Comparison of ENCODE assay signal across 17 cellular contexts in the genomic region with DNA sequence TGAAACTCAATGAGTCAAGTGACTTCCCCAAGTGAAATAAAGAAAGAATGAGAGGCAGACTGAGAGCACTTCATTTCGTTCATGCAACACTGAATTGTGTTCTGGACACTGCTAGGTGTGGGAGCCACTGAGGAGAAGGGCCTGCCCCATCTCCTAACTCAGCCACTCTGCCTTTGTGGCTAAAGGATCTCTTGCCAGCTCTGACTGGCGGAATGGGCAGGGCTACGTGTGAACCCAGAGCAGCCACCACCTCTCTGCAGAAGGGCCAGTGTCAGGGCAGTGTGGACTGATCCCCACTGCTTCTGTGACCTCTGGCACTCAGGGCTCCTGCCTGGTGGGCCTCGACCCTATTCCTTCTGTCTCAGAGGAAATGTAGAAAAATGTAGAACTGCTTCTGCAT. TPM values are rescaled to one million over a fixed set of nuclear protein-coding genes. Genes with fewer than 3 reads are reported as not detected.
DNase-seq lines count a peak whose midpoint lies in the region; ATAC-seq and TF ChIP-seq lines count a peak whose summit lies in the region.
"Had no signal": no experiment of that assay in that cellular context is flagged by ENCODE, and none has a peak within 500 bp of the region (broad histone marks: within the 10 kb centered on the region; RNA-seq: fewer than 3 reads in every experiment).

No MANE protein-coding gene starts in this region.

- CTCF ChIA-PET in activated CD8-positive, alpha-beta memory T cell treated with anti-CD3 and anti-CD28 coated beads, Interleukin-2, amount 10 ng/mL, durations not matched to agents 7 days and 5 days (lab: Charles Lee): interaction anchor here (0.9 to 5.0 kb wide), 7 partner anchors 9 to 197 kb away, joined by 3 to 87 read pairs (median 23); a partner anchor contains a TSS

- H3K4me3 ChIP-seq in prostate gland: no peak overlapping the region

- no peak for TF ChIP-seq CTCF in prostate gland (IDR thresholded peaks at IDR 0.05)

- peaks cover 55% of the 10 kb centered on the region for H3K4me1 Mint-ChIP-seq in activated CD8-positive, alpha-beta memory T cell treated with anti-CD3 and anti-CD28 coated beads, Interleukin-2, amount 10 ng/mL, durations not matched to agents 7 days and 5 days
- peaks cover 79% of the 10 kb centered on the region for H3K4me1 Mint-ChIP-seq in activated naive CD8-positive, alpha-beta T cell treated with anti-CD3 and anti-CD28 coated beads, Interleukin-2, amount 50 U/mL, for 24 hours
- H3K4me1 Mint-ChIP-seq in natural killer cell treated with Interleukin-12 subunit alpha and Interleukin-12 subunit beta and Interleukin-15 and Interleukin-18, amount 100 ng/mL, for 72 hours (ENCODE audit: low read depth in 2 of 2): peaks cover 62 to 75% of the 10 kb centered on the region in 2 donors

- H3K9me3 ChIP-seq in KOPT-K1 (ENCODE audit: insufficient read depth, low read length, poor library complexity, severe bottlenecking) (no peaks in the 10 kb centered on the region), prostate gland (no peaks in the 10 kb centered on the region)

- peak overlapping the region; percentile 79 for H3K27ac Mint-ChIP-seq in activated CD8-positive, alpha-beta memory T cell treated with anti-CD3 and anti-CD28 coated beads, Interleukin-2, amount 10 ng/mL, durations not matched to agents 7 days and 5 days
- peak overlapping the region; percentile 78 for H3K27ac Mint-ChIP-seq in activated naive CD8-positive, alpha-beta T cell treated with anti-CD3 and anti-CD28 coated beads, Interleukin-2, amount 50 U/mL, for 24 hours
- H3K27ac Mint-ChIP-seq in natural killer cell treated with Interleukin-12 subunit alpha and Interleukin-12 subunit beta and Interleukin-15 and Interleukin-18, amount 100 ng/mL, for 72 hours: peak overlapping the region; percentile 95 to 98

- no peak for DNase-seq in activated CD8-positive, alpha-beta memory T cell treated with anti-CD3 and anti-CD28 coated beads, Interleukin-2, amount 10 ng/mL, durations not matched to agents 7 days and 5 days
- no peak for DNase-seq in activated CD8-positive, alpha-beta memory T cell treated with anti-CD3 and anti-CD28 coated beads for 24 hours
- DNase-seq in activated naive CD8-positive, alpha-beta T cell treated with anti-CD3 and anti-CD28 coated beads, Interleukin-2, amount 50 U/mL, for 24 hours: no peak
- DNase-seq in natural killer cell treated with Interleukin-12 subunit alpha and Interleukin-12 subunit beta and Interleukin-15 and Interleukin-18, amount 100 ng/mL, for 72 hours (ENCODE audit: low spot score): no peak
- no peak for DNase-seq in prostate gland (ENCODE audit: low spot score)
- DNase-seq in NCI-H2227 (lab: John Stamatoyannopoulos, UW; ENCODE audit: unreplicated experiment): no peak
- DNase-seq in NAMALWA (ENCODE audit: low spot score): no peak
- DNase-seq: CD4-positive, CD25-positive, alpha-beta regulatory T cell; DND-41; GDM1; NCI-H1092; NCI-H774; SIG-M5 had no signal

- H3K4me3 Mint-ChIP-seq in activated CD8-positive, alpha-beta memory T cell treated with anti-CD3 and anti-CD28 coated beads, Interleukin-2, amount 10 ng/mL, durations not matched to agents 7 days and 5 days: no peak overlapping the region
- H3K4me3 Mint-ChIP-seq in activated naive CD8-positive, alpha-beta T cell treated with anti-CD3 and anti-CD28 coated beads, Interleukin-2, amount 50 U/mL, for 24 hours: no peak overlapping the region
- peak overlapping the region; percentile 97 for H3K4me3 Mint-ChIP-seq in natural killer cell treated with Interleukin-12 subunit alpha and Interleukin-12 subunit beta and Interleukin-15 and Interleukin-18, amount 100 ng/mL, for 72 hours

- intact Hi-C loops in prostate gland (cut with DNase I): no loop called here

- H3K4me1 ChIP-seq in prostate gland (replicated peaks): no peaks in the 10 kb centered on the region

- H3K36me3 Mint-ChIP-seq in activated CD8-positive, alpha-beta memory T cell treated with anti-CD3 and anti-CD28 coated beads, Interleukin-2, amount 10 ng/mL, durations not matched to agents 7 days and 5 days: peaks cover 16% of the 10 kb centered on the region
- H3K36me3 Mint-ChIP-seq in activated naive CD8-positive, alpha-beta T cell treated with anti-CD3 and anti-CD28 coated beads, Interleukin-2, amount 50 U/mL, for 24 hours (ENCODE audit: low read depth): peaks cover 13% of the 10 kb centered on the region
- peaks cover 13% of the 10 kb centered on the region for H3K36me3 Mint-ChIP-seq in natural killer cell treated with Interleukin-12 subunit alpha and Interleukin-12 subunit beta and Interleukin-15 and Interleukin-18, amount 100 ng/mL, for 72 hours

- peak overlapping the region; percentile 57 for H3K27ac ChIP-seq in KOPT-K1 (ENCODE audit: low read depth, low read length, poor library complexity, severe bottlenecking)
- H3K27ac ChIP-seq in prostate gland: no peak overlapping the region

- TF ChIP-seq POLR2A in prostate gland (IDR thresholded peaks at IDR 0.05): no peak

- no peak for ATAC-seq in activated CD8-positive, alpha-beta memory T cell treated with anti-CD3 and anti-CD28 coated beads, Interleukin-2, amount 10 ng/mL, durations not matched to agents 7 days and 5 days
- ATAC-seq in activated naive CD8-positive, alpha-beta T cell treated with anti-CD3 and anti-CD28 coated beads, Interleukin-2, amount 50 U/mL, for 24 hours: no peak
- peak; percentile 70 to 73 for ATAC-seq in natural killer cell treated with Interleukin-12 subunit alpha and Interleukin-12 subunit beta and Interleukin-15 and Interleukin-18, amount 100 ng/mL, for 72 hours
- ATAC-seq: HCT116 had no signal

- H3K27me3 ChIP-seq in prostate gland (replicated peaks; ENCODE audit: insufficient read depth): no peaks in the 10 kb centered on the region

- no peaks in the 10 kb centered on the region for H3K9me3 Mint-ChIP-seq in activated CD8-positive, alpha-beta memory T cell treated with anti-CD3 and anti-CD28 coated beads, Interleukin-2, amount 10 ng/mL, durations not matched to agents 7 days and 5 days (ENCODE audit: low read depth)
- peaks cover 8% of the 10 kb centered on the region for H3K9me3 Mint-ChIP-seq in activated naive CD8-positive, alpha-beta T cell treated with anti-CD3 and anti-CD28 coated beads, Interleukin-2, amount 50 U/mL, for 24 hours
- H3K9me3 Mint-ChIP-seq in natural killer cell treated with Interleukin-12 subunit alpha and Interleukin-12 subunit beta and Interleukin-15 and Interleukin-18, amount 100 ng/mL, for 72 hours: peaks cover 2% of the 10 kb centered on the region

- H3K27me3 Mint-ChIP-seq in activated CD8-positive, alpha-beta memory T cell treated with anti-CD3 and anti-CD28 coated beads, Interleukin-2, amount 10 ng/mL, durations not matched to agents 7 days and 5 days: no peaks in the 10 kb centered on the region
- no peaks in the 10 kb centered on the region for H3K27me3 Mint-ChIP-seq in activated naive CD8-positive, alpha-beta T cell treated with anti-CD3 and anti-CD28 coated beads, Interleukin-2, amount 50 U/mL, for 24 hours
- H3K27me3 Mint-ChIP-seq in natural killer cell treated with Interleukin-12 subunit alpha and Interleukin-12 subunit beta and Interleukin-15 and Interleukin-18, amount 100 ng/mL, for 72 hours: no peaks in the 10 kb centered on the region

- WGBS in prostate gland: 80% methylated on average over 4 of the region's 4 CpGs

- no peaks in the 10 kb centered on the region for H3K36me3 ChIP-seq in KOPT-K1 (ENCODE audit: insufficient read depth, low read length)
- H3K36me3 ChIP-seq in prostate gland: no peaks in the 10 kb centered on the region

RNA-seq across cellular contexts. Expression of a gene that starts 46.5 kb away (rescaled TPM):
- 1,000 to 10,000 TPM; 1,034 to 2,662 TPM for total RNA-seq in activated CD8-positive, alpha-beta memory T cell treated with anti-CD3 and anti-CD28 coated beads, Interleukin-2, amount 10 ng/mL, durations not matched to agents 7 days and 5 days
- 1,000 to 10,000 TPM; 1,173 to 2,090 TPM for total RNA-seq in natural killer cell treated with Interleukin-12 subunit alpha and Interleukin-12 subunit beta and Interleukin-15 and Interleukin-18, amount 100 ng/mL, for 72 hours
- total RNA-seq in prostate gland: 1 to 10 TPM in 1 of 2 donors, not detected in 1; 1.1 TPM
- total RNA-seq: CD4-positive, CD25-positive, alpha-beta regulatory T cell; LHCN-M2; NCI-H460 had no signal

Comparison
In these comparisons a context has a peak if more than half of its experiments do, and no peak if none do; other contexts are left out.
1. ATAC-seq: peak in natural killer cell treated with Interleukin-12 subunit alpha and Interleukin-12 subunit beta and Interleukin-15 and Interleukin-18, amount 100 ng/mL, for 72 hours (2 of 2); none in activated CD8-positive, alpha-beta memory T cell treated with anti-CD3 and anti-CD28 coated beads, Interleukin-2, amount 10 ng/mL, durations not matched to agents 7 days and 5 days (single experiment) and activated naive CD8-positive, alpha-beta T cell treated with anti-CD3 and anti-CD28 coated beads, Interleukin-2, amount 50 U/mL, for 24 hours (single experiment).
2. RNA of a gene that starts 46.5 kb away (total RNA-seq): 1,034 to 2,662 TPM in activated CD8-positive, alpha-beta memory T cell treated with anti-CD3 and anti-CD28 coated beads, Interleukin-2, amount 10 ng/mL, durations not matched to agents 7 days and 5 days and 1,173 to 2,090 TPM in natural killer cell treated with Interleukin-12 subunit alpha and Interleukin-12 subunit beta and Interleukin-15 and Interleukin-18, amount 100 ng/mL, for 72 hours; 1.1 TPM in prostate gland; every median in the first group is over 100 times any median in the second.
3. Peak in every context shown above with its lines, with median percentiles within 50 percentile points of each other: H3K27ac Mint-ChIP-seq.